In genomic region chr1:39696448-39696847, GRCh38 we compare ENCODE assay signal across 27 cellular contexts. TPM values are rescaled to one million over a fixed set of nuclear protein-coding genes. Genes with fewer than 3 reads are reported as not detected.
DNase-seq lines count a peak whose midpoint lies in the region; ATAC-seq, FAIRE-seq and TF ChIP-seq lines count a peak whose summit lies in the region.
"Had no signal": no experiment of that assay in that cellular context is flagged by ENCODE, and none has a peak within 500 bp of the region (broad histone marks: within the 10 kb centered on the region; RNA-seq: fewer than 3 reads in every experiment).

No MANE protein-coding gene starts in this region.

- intact Hi-C loops in GM12878 (cut with micrococcal nuclease; ENCODE audit: unreplicated experiment) = no loop called here
- intact Hi-C loops in gastrocnemius medialis (cut with DNase I; ENCODE audit: low total_unique reads) = loop anchor here (2.0 kb wide), 1 partner anchor 22 kb away; no protein-coding TSS in a partner anchor
- intact Hi-C loops in activated CD8-positive, alpha-beta T cell treated with anti-CD3 and anti-CD28 coated beads for 36 hours (cut with micrococcal nuclease) = no loop called here

- H3K79me2 ChIP-seq in GM12878 (ENCODE audit: control insufficient read depth, insufficient read depth, low read length) = no peaks in the 10 kb centered on the region

- RAD21 ChIA-PET in GM12878 (lab: Charles Lee; ENCODE audit: unreplicated experiment) = no interaction called here

- H3K27me3 Mint-ChIP-seq in T-helper 17 cell = peaks cover 5% of the 10 kb centered on the region
- H3K27me3 Mint-ChIP-seq in activated CD8-positive, alpha-beta T cell treated with anti-CD3 and anti-CD28 coated beads for 36 hours = peaks cover 22% of the 10 kb centered on the region

- H3K9me3 ChIP-seq in HEK293 (ENCODE audit: control insufficient read depth, insufficient read depth, low read depth, low read length) = no peaks in the 10 kb centered on the region
- no peaks in the 10 kb centered on the region for H3K9me3 ChIP-seq in T-helper 17 cell (ENCODE audit: control insufficient read depth, low read length, poor library complexity, severe bottlenecking)
- H3K9me3 ChIP-seq in GM12878 (replicated peaks; ENCODE audit: control insufficient read depth, insufficient read depth, low read length) = no peaks in the 10 kb centered on the region
- no peaks in the 10 kb centered on the region for H3K9me3 ChIP-seq in gastrocnemius medialis
- H3K9me3 ChIP-seq: A549; BE2C; BLaER1 treated with 17β-estradiol and CSF1 and Interleukin-3, amounts not matched to agents 10 nM and 100 nM had no signal

- no TSS peak for BruUV-seq in GM12878 (replicated peaks; lab: Mats Ljungman, UMichigan)

- TF ChIP-seq POLR2A in GM12878 (IDR thresholded peaks at IDR 0.05; ENCODE audit: low read depth, low read length) = no peak
- no peak for TF ChIP-seq POLR2A in gastrocnemius medialis (IDR thresholded peaks at IDR 0.05)
- no peak for TF ChIP-seq POLR2A in GM18505 (IDR thresholded peaks at IDR 0.05; ENCODE audit: borderline replicate concordance, extremely low read depth, insufficient read depth, insufficient read length)

- no peak for TF ChIP-seq EP300 in GM12878 (IDR thresholded peaks at IDR 0.05; ENCODE audit: borderline replicate concordance in 1 of 2, control insufficient read depth in 1 of 2, low read depth in 2 of 2, low read length in 2 of 2)

- 0% methylated on average over 1 of the region's 1 CpG for WGBS in GM12878 (ENCODE audit: insufficient coverage, insufficient replicate concordance, low lambda C conversion rate, missing lambda C conversion rate)

- no peak overlapping the region for H3K4me3 Mint-ChIP-seq in T-helper 17 cell
- no peak overlapping the region for H3K4me3 Mint-ChIP-seq in activated CD8-positive, alpha-beta T cell treated with anti-CD3 and anti-CD28 coated beads for 36 hours
- H3K4me3 Mint-ChIP-seq: CD4-positive, alpha-beta T cell; CD8-positive, alpha-beta memory T cell had no signal

- H3K27me3 ChIP-seq in GM12878 (replicated peaks in 1 of 2; ENCODE audit: control insufficient read depth in 2 of 2, insufficient read depth in 2 of 2, low read length in 1 of 2) (no peaks in the 10 kb centered on the region; a peak in 1 of 4 replicates), gastrocnemius medialis (peaks cover 0 to 3% (median 0%) of the 10 kb centered on the region in 3 donors)
- H3K27me3 ChIP-seq: BE2C had no signal

- no peak overlapping the region for H3K9ac ChIP-seq in GM12878 (ENCODE audit: control insufficient read depth, insufficient read depth, low read length)
- H3K9ac ChIP-seq: BLaER1 treated with 17β-estradiol and CSF1 and Interleukin-3, amounts not matched to agents 10 nM and 100 nM; GM23248 had no signal

- TF ChIP-seq CTCF in HEK293 (tag by site-specific recombination; IDR thresholded peaks at IDR 0.05) (no peak), GM12878 (IDR thresholded peaks at IDR 0.05 in 2 of 3, conservative IDR thresholded peaks at IDR 0.05 in 1 of 3; ENCODE audit: control insufficient read depth in 2 of 3, extremely low read depth in 1 of 3, insufficient read depth in 1 of 3, low read depth in 3 of 3, low read length in 3 of 3) (no peak), gastrocnemius medialis (IDR thresholded peaks at IDR 0.05 in 4 of 5, conservative IDR thresholded peaks at IDR 0.05 in 1 of 5) (no peak)
- no peak for TF ChIP-seq CTCF in activated CD8-positive, alpha-beta T cell treated with anti-CD3 and anti-CD28 coated beads for 36 hours (IDR thresholded peaks at IDR 0.05)

- no peak overlapping the region for H3K4me2 ChIP-seq in GM12878 (ENCODE audit: control insufficient read depth, insufficient read depth)
- H3K4me2 ChIP-seq: A549; BLaER1 treated with 17β-estradiol and CSF1 and Interleukin-3, amounts not matched to agents 10 nM and 100 nM had no signal

- no peak for FAIRE-seq in GM12878 (lab: Jason Lieb, UNC)
- FAIRE-seq: A549, D721Med, GM12892, GM19239, H1 had no signal

- SMC1A ChIA-PET in GM12878 (lab: Charles Lee; ENCODE audit: uncharacterized antibody, unreplicated experiment) = interaction anchor here (1.2 kb wide), 1 partner anchor 26 kb away, joined by 4 read pairs; no protein-coding TSS in a partner anchor

- no peak for DNase-seq in T-helper 17 cell
- DNase-seq in GM12878 (ENCODE audit: low read depth, low spot score) = no peak
- no peak for DNase-seq in gastrocnemius medialis
- DNase-seq in RPMI8226 = no peak
- DNase-seq in activated CD8-positive, alpha-beta T cell treated with anti-CD3 and anti-CD28 coated beads for 36 hours = no peak
- DNase-seq: 8988T; ACHN; AML-193; BE2C; CD4-positive, alpha-beta T cell; CD8-positive, alpha-beta memory T cell; DMS 273 treated with DMSO at 0.1 percent for 48 hours; DMS79; EL; GF-D8; GM23248; H7; HCEC 1CT had no signal

- ATAC-seq in T-helper 17 cell (no peak), GM12878 (no peak), gastrocnemius medialis (no peak), GM18505 (IDR thresholded peaks at IDR 0.05; ENCODE audit: unreplicated experiment) (no peak)
- ATAC-seq in activated CD8-positive, alpha-beta T cell treated with anti-CD3 and anti-CD28 coated beads for 36 hours = no peak
- ATAC-seq: A549 had no signal

- no peak overlapping the region for H2AFZ ChIP-seq in GM12878 (ENCODE audit: control insufficient read depth, low read depth, low read length)
- H2AFZ ChIP-seq: GM23248 had no signal

- in situ Hi-C loops in GM12878 (cut with MboI) = no loop called here
- in situ Hi-C loops in gastrocnemius medialis (cut with MboI; ENCODE audit: low sequenced_read_pairs in 4 of 4) = no loop called here

- no peaks in the 10 kb centered on the region for H3K9me3 Mint-ChIP-seq in activated CD8-positive, alpha-beta T cell treated with anti-CD3 and anti-CD28 coated beads for 36 hours
- H3K9me3 Mint-ChIP-seq: CD4-positive, alpha-beta T cell; CD8-positive, alpha-beta memory T cell had no signal

- H3K4me3 ChIP-seq in HEK293 (ENCODE audit: low read depth, low read length) (no peak overlapping the region), GM12878 (no peak overlapping the region), gastrocnemius medialis (no peak overlapping the region)
- H3K4me3 ChIP-seq: A549; BLaER1 treated with 17β-estradiol and CSF1 and Interleukin-3, amounts not matched to agents 10 nM and 100 nM; GM23248 had no signal

- peak overlapping the region; percentile 72 for H3K27ac Mint-ChIP-seq in T-helper 17 cell
- no peak overlapping the region for H3K27ac Mint-ChIP-seq in activated CD8-positive, alpha-beta T cell treated with anti-CD3 and anti-CD28 coated beads for 36 hours
- H3K27ac Mint-ChIP-seq: CD14-positive monocyte; CD4-positive, alpha-beta T cell; CD8-positive, alpha-beta memory T cell had no signal

- CTCF ChIA-PET in HEK293 (lab: Yijun Ruan, JAX) = interaction anchor here (0.7 to 1.2 kb wide), 3 partner anchors 24 to 90 kb away, joined by 3 to 5 read pairs (median 3); no protein-coding TSS in a partner anchor
- CTCF ChIA-PET in GM12878 (lab: Yijun Ruan, JAX) = interaction anchor here (0.6 to 1.6 kb wide), 6 partner anchors 16 to 103 kb away, joined by 3 to 4 read pairs (median 3); partner anchors contain the start of gene NT5C1A
- CTCF ChIA-PET in activated CD8-positive, alpha-beta T cell treated with anti-CD3 and anti-CD28 coated beads for 36 hours (lab: Charles Lee) = interaction anchor here (3.9 kb wide), 1 partner anchor 38 kb away, joined by 23 read pairs; no protein-coding TSS in a partner anchor

- no peaks in the 10 kb centered on the region for H4K20me1 ChIP-seq in GM12878 (ENCODE audit: control insufficient read depth, insufficient read depth)
- H4K20me1 ChIP-seq: BLaER1 treated with 17β-estradiol and CSF1 and Interleukin-3, amounts not matched to agents 10 nM and 100 nM had no signal

- POLR2A ChIA-PET in HEK293 (lab: Yijun Ruan, JAX) = no interaction called here
- POLR2A ChIA-PET in GM12878 (lab: Charles Lee) = no interaction called here
- POLR2A ChIA-PET in activated CD8-positive, alpha-beta T cell treated with anti-CD3 and anti-CD28 coated beads for 36 hours (lab: Charles Lee) = interaction anchor here (0.6 to 1.0 kb wide), 2 partner anchors 26 to 954 kb away, joined by 3 to 4 read pairs; no protein-coding TSS in a partner anchor

- peaks cover 15% of the 10 kb centered on the region for H3K4me1 Mint-ChIP-seq in T-helper 17 cell
- peaks cover 21% of the 10 kb centered on the region for H3K4me1 Mint-ChIP-seq in activated CD8-positive, alpha-beta T cell treated with anti-CD3 and anti-CD28 coated beads for 36 hours (ENCODE audit: low read depth)

- no peaks in the 10 kb centered on the region for H3K36me3 Mint-ChIP-seq in T-helper 17 cell (ENCODE audit: low read depth)
- H3K36me3 Mint-ChIP-seq in activated CD8-positive, alpha-beta T cell treated with anti-CD3 and anti-CD28 coated beads for 36 hours (ENCODE audit: low read depth) = no peaks in the 10 kb centered on the region
- H3K36me3 Mint-ChIP-seq: CD14-positive monocyte; CD8-positive, alpha-beta memory T cell had no signal

- no peak overlapping the region for H3K27ac ChIP-seq in HEK293 (ENCODE audit: extremely low read depth, low read depth, low read length)
- no peak overlapping the region for H3K27ac ChIP-seq in GM12878 (ENCODE audit: control insufficient read depth, insufficient read depth)
- H3K27ac ChIP-seq in gastrocnemius medialis = peak overlapping the region in 3 of 4 donors; percentile 91 to 99 (median 96)
- H3K27ac ChIP-seq: A549; BLaER1 treated with 17β-estradiol and CSF1 and Interleukin-3, amounts not matched to agents 10 nM and 100 nM; GM23248 had no signal

- H3K4me1 ChIP-seq in HEK293 (ENCODE audit: control insufficient read depth, insufficient read depth, low read length) (no peaks in the 10 kb centered on the region), GM12878 (ENCODE audit: control insufficient read depth, insufficient read depth, low read length) (peaks cover 3% of the 10 kb centered on the region; the same call in 1 of the 2 replicates), gastrocnemius medialis (peaks cover 36 to 39% of the 10 kb centered on the region in 2 donors)
- H3K4me1 ChIP-seq: BE2C had no signal

- no peaks in the 10 kb centered on the region for H3K36me3 ChIP-seq in HEK293 (ENCODE audit: control insufficient read depth in 2 of 2, insufficient read depth in 1 of 2, low read length in 2 of 2)
- no peaks in the 10 kb centered on the region for H3K36me3 ChIP-seq in GM12878 (ENCODE audit: control insufficient read depth in 2 of 2, insufficient read depth in 2 of 2, low read length in 1 of 2)
- no peaks in the 10 kb centered on the region for H3K36me3 ChIP-seq in gastrocnemius medialis
- H3K36me3 ChIP-seq: BE2C; BLaER1 treated with 17β-estradiol and CSF1 and Interleukin-3, amounts not matched to agents 10 nM and 100 nM had no signal

- no peak for TF ChIP-seq RAD21 in GM12878 (IDR thresholded peaks at IDR 0.05; ENCODE audit: insufficient read depth, low read depth, low read length)

RNA-seq across cellular contexts. Expression of gene HPCAL4, which starts 5.2 kb away (rescaled TPM):
- total RNA-seq in T-helper 17 cell = 10 to 100 TPM; 23.4 to 30.3 TPM
- not detected in 2 replicates for total RNA-seq in GM12878 (2013; cell fraction: nucleolus; rRNA removed)
- 0.06 TPM in 1 of 2 replicates, not detected in the other for total RNA-seq in GM12878 (2014; rRNA removed)
- total RNA-seq in GM12878 (2014; rRNA removed; fragmentation: Illumina TruSeq; extraction: Trizol) = 0.05 TPM in 1 of 2 replicates, not detected in the other
- total RNA-seq in GM12878 (2021) = 0.05 and 0.16 TPM in 2 replicates
- polyA plus RNA-seq in GM12878 (2011; ENCODE audit: low read depth) = not detected
- polyA plus RNA-seq in GM12878 (2011; rRNA removed) = 0.07 and 0.18 TPM in 2 replicates
- polyA plus RNA-seq in GM12878 (2011; cell fraction: cytosol; rRNA removed) = 0.08 and 0.16 TPM in 2 replicates
- polyA plus RNA-seq in GM12878 (2011; cell fraction: nucleus; rRNA removed) = 0.10 and 0.22 TPM in 2 replicates
- 0.06 and 0.07 TPM in 2 replicates for polyA plus RNA-seq in GM12878 (2012)
- 0.06 and 0.13 TPM in 2 replicates for polyA plus RNA-seq in GM12878 (2014; fragmentation: Illumina TruSeq; extraction: Trizol)
- not detected for polyA plus RNA-seq in GM12878 (2014; fragmentation: Nextera tagmentation; extraction: Ambion mirVana)
- 0.08 TPM in 1 of 2 replicates, not detected in the other for polyA plus RNA-seq in GM12878 (2014; rRNA removed)
- not detected for polyA plus RNA-seq in GM12878 (2016; fragmentation: Nextera tagmentation; extraction: Ambion mirVana)
- 0.05 and 0.29 TPM in 2 replicates for polyA minus RNA-seq in GM12878 (2011; rRNA and poly(A)+ RNA removed)
- polyA minus RNA-seq in GM12878 (2011; cell fraction: cytosol; rRNA and poly(A)+ RNA removed) = not detected in 2 replicates
- 0.12 TPM in 1 of 2 replicates, not detected in the other for polyA minus RNA-seq in GM12878 (2011; cell fraction: nucleus; rRNA and poly(A)+ RNA removed)
- 1 to 10 TPM in 3 of 4 donors, under 1 TPM in 1; 0.92 to 9.0 (median 3.2) TPM for total RNA-seq in gastrocnemius medialis
- total RNA-seq in activated CD8-positive, alpha-beta T cell treated with anti-CD3 and anti-CD28 coated beads for 36 hours = 1 to 10 TPM; 2.8 to 3.0 TPM
- total RNA-seq: GM23248, H7 had no signal
- polyA plus RNA-seq: GM23248 had no signal

RNA-seq across cellular contexts. Expression of gene NT5C1A, which starts 24.5 kb away (rescaled TPM):
- total RNA-seq in T-helper 17 cell = under 1 TPM; 0.31 to 0.70 TPM
- total RNA-seq in GM12878 (2013; cell fraction: nucleolus; rRNA removed) = not detected in 2 replicates
- 0.17 and 0.49 TPM in 2 replicates for total RNA-seq in GM12878 (2014; rRNA removed)
- total RNA-seq in GM12878 (2014; rRNA removed; fragmentation: Illumina TruSeq; extraction: Trizol) = 0.18 and 0.22 TPM in 2 replicates
- total RNA-seq in GM12878 (2021) = 0.61 and 0.77 TPM in 2 replicates
- not detected for polyA plus RNA-seq in GM12878 (2011; ENCODE audit: low read depth)
- 0.23 and 0.73 TPM in 2 replicates for polyA plus RNA-seq in GM12878 (2011; rRNA removed)
- polyA plus RNA-seq in GM12878 (2011; cell fraction: cytosol; rRNA removed) = 0.82 and 1.0 TPM in 2 replicates
- 1.4 and 1.8 TPM in 2 replicates for polyA plus RNA-seq in GM12878 (2011; cell fraction: nucleus; rRNA removed)
- 0.24 TPM in 1 of 2 replicates, not detected in the other for polyA plus RNA-seq in GM12878 (2012)
- polyA plus RNA-seq in GM12878 (2014; fragmentation: Illumina TruSeq; extraction: Trizol) = 0.24 and 0.29 TPM in 2 replicates
- polyA plus RNA-seq in GM12878 (2014; fragmentation: Nextera tagmentation; extraction: Ambion mirVana) = under 1 TPM; 0.05 to 0.13 TPM
- 0.28 and 0.46 TPM in 2 replicates for polyA plus RNA-seq in GM12878 (2014; rRNA removed)
- under 1 TPM in 1 of 2 experiments, not detected in 1; 0.15 TPM for polyA plus RNA-seq in GM12878 (2016; fragmentation: Nextera tagmentation; extraction: Ambion mirVana)
- 1.4 and 3.0 TPM in 2 replicates for polyA minus RNA-seq in GM12878 (2011; rRNA and poly(A)+ RNA removed)
- not detected in 2 replicates for polyA minus RNA-seq in GM12878 (2011; cell fraction: cytosol; rRNA and poly(A)+ RNA removed)
- 0.85 and 2.1 TPM in 2 replicates for polyA minus RNA-seq in GM12878 (2011; cell fraction: nucleus; rRNA and poly(A)+ RNA removed)
- 10 to 100 TPM; 10.8 to 85.5 (median 59.9) TPM for total RNA-seq in gastrocnemius medialis
- under 1 TPM in 1 of 2 experiments, not detected in 1; 0.25 TPM for total RNA-seq in activated CD8-positive, alpha-beta T cell treated with anti-CD3 and anti-CD28 coated beads for 36 hours
- total RNA-seq: CD8-positive, alpha-beta memory T cell; GM23248; H1; H7 had no signal
- polyA plus RNA-seq: A549; CD14-positive monocyte; CD8-positive, alpha-beta memory T cell; GM23248; H1 had no signal

RNA-seq across cellular contexts. Expression of gene PPIE, which starts 42.2 kb away (rescaled TPM):
- 10 to 100 TPM; 44.8 to 57.5 TPM for total RNA-seq in T-helper 17 cell
- 75.9 and 77.7 TPM in 2 replicates for total RNA-seq in GM12878 (2013; cell fraction: nucleolus; rRNA removed)
- total RNA-seq in GM12878 (2014; rRNA removed) = 36.6 and 39.6 TPM in 2 replicates
- 46.6 and 48.0 TPM in 2 replicates for total RNA-seq in GM12878 (2014; rRNA removed; fragmentation: Illumina TruSeq; extraction: Trizol)
- 46.5 and 48.1 TPM in 2 replicates for total RNA-seq in GM12878 (2021)
- polyA plus RNA-seq in GM12878 (2011; ENCODE audit: low read depth) = 34.9 TPM
- polyA plus RNA-seq in GM12878 (2011; rRNA removed) = 77.8 and 81.1 TPM in 2 replicates
- polyA plus RNA-seq in GM12878 (2011; cell fraction: cytosol; rRNA removed) = 75.3 and 89.8 TPM in 2 replicates
- polyA plus RNA-seq in GM12878 (2011; cell fraction: nucleus; rRNA removed) = 111 and 126 TPM in 2 replicates
- 43.3 and 53.5 TPM in 2 replicates for polyA plus RNA-seq in GM12878 (2012)
- 53.4 and 58.7 TPM in 2 replicates for polyA plus RNA-seq in GM12878 (2014; fragmentation: Illumina TruSeq; extraction: Trizol)
- polyA plus RNA-seq in GM12878 (2014; fragmentation: Nextera tagmentation; extraction: Ambion mirVana) = 100 to 1,000 TPM; 130 to 163 TPM
- 54.7 and 66.1 TPM in 2 replicates for polyA plus RNA-seq in GM12878 (2014; rRNA removed)
- polyA plus RNA-seq in GM12878 (2016; fragmentation: Nextera tagmentation; extraction: Ambion mirVana) = 10 to 100 TPM; 74.1 to 78.7 TPM
- polyA minus RNA-seq in GM12878 (2011; rRNA and poly(A)+ RNA removed) = 46.6 and 47.5 TPM in 2 replicates
- polyA minus RNA-seq in GM12878 (2011; cell fraction: cytosol; rRNA and poly(A)+ RNA removed) = 10.6 and 11.1 TPM in 2 replicates
- polyA minus RNA-seq in GM12878 (2011; cell fraction: nucleus; rRNA and poly(A)+ RNA removed) = 40.1 and 44.9 TPM in 2 replicates
- 10 to 100 TPM; 22.9 to 30.1 (median 27.2) TPM for total RNA-seq in gastrocnemius medialis
- 10 to 100 TPM; 71.7 to 74.7 TPM for total RNA-seq in activated CD8-positive, alpha-beta T cell treated with anti-CD3 and anti-CD28 coated beads for 36 hours

RNA-seq across cellular contexts. Expression of gene HEYL, which starts 57.0 kb away (rescaled TPM):
- under 1 TPM; 0.10 TPM for total RNA-seq in T-helper 17 cell
- not detected in 2 replicates for total RNA-seq in GM12878 (2013; cell fraction: nucleolus; rRNA removed)
- under 0.01 TPM in 1 of 2 replicates, not detected in the other for total RNA-seq in GM12878 (2014; rRNA removed)
- total RNA-seq in GM12878 (2014; rRNA removed; fragmentation: Illumina TruSeq; extraction: Trizol) = not detected in 2 replicates
- total RNA-seq in GM12878 (2021) = 0.08 TPM in 1 of 2 replicates, not detected in the other
- polyA plus RNA-seq in GM12878 (2011; ENCODE audit: low read depth) = not detected
- not detected in 2 replicates for polyA plus RNA-seq in GM12878 (2011; rRNA removed)
- not detected in 2 replicates for polyA plus RNA-seq in GM12878 (2011; cell fraction: cytosol; rRNA removed)
- 0.06 TPM in 1 of 2 replicates, not detected in the other for polyA plus RNA-seq in GM12878 (2011; cell fraction: nucleus; rRNA removed)
- polyA plus RNA-seq in GM12878 (2012) = 0.09 and 0.13 TPM in 2 replicates
- 0.04 TPM in 1 of 2 replicates, not detected in the other for polyA plus RNA-seq in GM12878 (2014; fragmentation: Illumina TruSeq; extraction: Trizol)
- not detected for polyA plus RNA-seq in GM12878 (2014; fragmentation: Nextera tagmentation; extraction: Ambion mirVana)
- not detected in 2 replicates for polyA plus RNA-seq in GM12878 (2014; rRNA removed)
- polyA plus RNA-seq in GM12878 (2016; fragmentation: Nextera tagmentation; extraction: Ambion mirVana) = not detected
- polyA minus RNA-seq in GM12878 (2011; rRNA and poly(A)+ RNA removed) = not detected in 2 replicates
- polyA minus RNA-seq in GM12878 (2011; cell fraction: cytosol; rRNA and poly(A)+ RNA removed) = not detected in 2 replicates
- polyA minus RNA-seq in GM12878 (2011; cell fraction: nucleus; rRNA and poly(A)+ RNA removed) = not detected in 2 replicates
- total RNA-seq in gastrocnemius medialis = 1 to 10 TPM in 3 of 4 donors, under 1 TPM in 1; 0.78 to 3.3 (median 2.4) TPM
- total RNA-seq in activated CD8-positive, alpha-beta T cell treated with anti-CD3 and anti-CD28 coated beads for 36 hours = under 1 TPM in 1 of 2 experiments, not detected in 1; 0.07 TPM
- total RNA-seq: GM23248 had no signal
- polyA plus RNA-seq: CD8-positive, alpha-beta memory T cell; GM23248 had no signal

Comparison
In these comparisons a context has a peak if more than half of its experiments do, and no peak if none do; other contexts are left out.
1. H3K27ac ChIP-seq: peak in gastrocnemius medialis (3 of 4); none in HEK293 (single experiment) and GM12878 (single experiment).
2. RNA of gene NT5C1A, which starts 24.5 kb away (total RNA-seq): 10.8 to 85.5 TPM in gastrocnemius medialis; 0.31 to 0.70 TPM in T-helper 17 cell, 0.25 TPM in activated CD8-positive, alpha-beta T cell treated with anti-CD3 and anti-CD28 coated beads for 36 hours and 0.17 to 0.77 TPM in GM12878; every median in the first group is over 4 times any median in the second.